In the genomic region with DNA sequence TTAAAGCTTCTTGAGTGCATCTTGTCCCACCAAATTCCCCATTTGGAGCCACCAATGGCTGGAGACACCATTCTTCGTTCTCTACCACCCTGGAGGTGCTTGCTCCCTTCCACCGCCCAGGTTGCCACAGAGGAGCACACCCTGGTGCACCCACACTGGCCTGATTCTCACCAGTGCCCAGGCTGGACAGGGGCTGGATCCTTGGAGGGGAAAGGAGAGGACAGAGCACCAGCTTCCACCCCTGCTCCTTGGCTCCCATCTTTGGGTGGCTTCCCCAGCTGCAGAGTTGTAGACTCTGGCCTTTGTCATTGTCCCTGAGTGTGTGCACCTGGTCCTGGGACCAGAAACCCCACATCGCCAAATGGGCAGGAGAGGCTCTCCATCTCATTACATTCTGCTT, we compare ENCODE assay signal across 25 cellular contexts. TPM values are rescaled to one million over a fixed set of nuclear protein-coding genes. Genes with fewer than 3 reads are reported as not detected.
"Had no signal": no experiment of that assay in that cellular context is flagged by ENCODE, and none has a peak within 500 bp of the region (broad histone marks: within the 10 kb centered on the region; RNA-seq: fewer than 3 reads in every experiment).

No MANE protein-coding gene starts in this region.

- H3K9me3 ChIP-seq: colonic mucosa, esophagus squamous epithelium, gastrocnemius medialis had no signal

- H3K36me3 ChIP-seq: colonic mucosa, esophagus muscularis mucosa, esophagus squamous epithelium, gastrocnemius medialis, gastroesophageal sphincter, heart right ventricle had no signal

- H3K4me1 ChIP-seq: colonic mucosa, esophagus muscularis mucosa, gastrocnemius medialis, gastroesophageal sphincter, heart right ventricle had no signal

- H3K27me3 ChIP-seq: colonic mucosa, dorsolateral prefrontal cortex, foreskin keratinocyte, gastrocnemius medialis had no signal

- H3K27ac Mint-ChIP-seq: dendritic cell treated with granulocyte-macrophage colony-stimulating factor and Interleukin-4, amounts not matched to agents 40 ng/mL and 50 ng/mL, for 4 days; effector memory CD8-positive, alpha-beta T cell; endodermal cell had no signal

- H3K4me3 ChIP-seq: colonic mucosa, coronary artery, dorsolateral prefrontal cortex, esophagus muscularis mucosa, esophagus squamous epithelium, gastrocnemius medialis, gastroesophageal sphincter, heart right ventricle had no signal

- ATAC-seq: effector memory CD8-positive, alpha-beta T cell; foreskin keratinocyte; gastrocnemius medialis; gastroesophageal sphincter; heart right ventricle had no signal

- H3K9me3 Mint-ChIP-seq: dendritic cell treated with granulocyte-macrophage colony-stimulating factor and Interleukin-4, amounts not matched to agents 40 ng/mL and 50 ng/mL, for 4 days; effector memory CD8-positive, alpha-beta T cell had no signal

- H3K27ac ChIP-seq: colonic mucosa, coronary artery, dorsolateral prefrontal cortex, esophagus muscularis mucosa, esophagus squamous epithelium, gastrocnemius medialis, gastroesophageal sphincter, heart right ventricle had no signal

- H3K4me3 Mint-ChIP-seq: dendritic cell treated with granulocyte-macrophage colony-stimulating factor and Interleukin-4, amounts not matched to agents 40 ng/mL and 50 ng/mL, for 4 days; effector memory CD8-positive, alpha-beta T cell; endodermal cell had no signal

- FAIRE-seq: colon, endometrium, endothelial cell of umbilical vein, frontal cortex had no signal

- DNase-seq: colonic mucosa; cortex of kidney; dermis blood vessel endothelial cell; dorsolateral prefrontal cortex; effector CD4-positive, alpha-beta T cell; effector CD8-positive, alpha-beta T cell; effector memory CD4-positive, alpha-beta T cell; effector memory CD8-positive, alpha-beta T cell; endodermal cell; erythroblast; esophagus squamous epithelium; foreskin fibroblast; foreskin keratinocyte; foreskin melanocyte; gastrocnemius medialis; glutamatergic neuron; heart right ventricle had no signal

RNA-seq across cellular contexts. Expression of gene CTSV, which starts 21.9 kb away (rescaled TPM):
- total RNA-seq: esophagus muscularis mucosa had no signal
